ENCODE assay signal across 7 cellular contexts in genomic region chr10:43292745-43293676, GRCh38. TPM values are rescaled to one million over a fixed set of nuclear protein-coding genes. Genes with fewer than 3 reads are reported as not detected.
DNase-seq lines count a peak whose midpoint lies in the region; ATAC-seq and TF ChIP-seq lines count a peak whose summit lies in the region.

No MANE protein-coding gene starts in this region.

- H3K36me3 ChIP-seq in OCI-LY1 (ENCODE audit: insufficient read depth, low read length) (no peaks in the 10 kb centered on the region), gastroesophageal sphincter (no peaks in the 10 kb centered on the region)

- no peak overlapping the region for H3K4me3 Mint-ChIP-seq in activated naive CD4-positive, alpha-beta T cell treated with anti-CD3 and anti-CD28 coated beads for 36 hours
- H3K4me3 Mint-ChIP-seq in osteocyte (ENCODE audit: unreplicated experiment), result no peak overlapping the region

- intact Hi-C loops in activated naive CD4-positive, alpha-beta T cell treated with anti-CD3 and anti-CD28 coated beads for 36 hours (cut with micrococcal nuclease), result loop anchor here (1.0 to 10.0 kb wide), 4 partner anchors 55 to 352 kb away; partner anchors contain the start of genes CSGALNACT2 and ZNF32

- peaks cover 28% of the 10 kb centered on the region for H3K4me1 Mint-ChIP-seq in activated naive CD4-positive, alpha-beta T cell treated with anti-CD3 and anti-CD28 coated beads for 36 hours (ENCODE audit: low read depth)
- H3K4me1 Mint-ChIP-seq in osteocyte (ENCODE audit: unreplicated experiment), result no peaks in the 10 kb centered on the region

- no peak for TF ChIP-seq POLR2A in gastroesophageal sphincter (IDR thresholded peaks at IDR 0.05)

- H3F3A ChIP-seq in OCI-LY1 (ENCODE audit: insufficient read depth, low read length), result no peaks in the 10 kb centered on the region

- DNase-seq in GM04504 (ENCODE audit: low read depth) (peak; percentile 8), osteocyte (ENCODE audit: extremely low spot score, unreplicated experiment) (no peak)
- peak; percentile 65 for DNase-seq in activated naive CD4-positive, alpha-beta T cell treated with anti-CD3 and anti-CD28 coated beads for 36 hours

- H3K4me2 ChIP-seq in OCI-LY1 (ENCODE audit: low read length), result no peak overlapping the region

- ATAC-seq in HG03108 (IDR thresholded peaks at IDR 0.05; ENCODE audit: unreplicated experiment), result peak; percentile 68
- ATAC-seq in gastroesophageal sphincter, result peak; percentile 60
- ATAC-seq in GM18517 (IDR thresholded peaks at IDR 0.05; ENCODE audit: unreplicated experiment), result no peak

- H3K27me3 ChIP-seq in OCI-LY1 (ENCODE audit: insufficient read depth, low read length) (no peaks in the 10 kb centered on the region), gastroesophageal sphincter (peaks cover 59% of the 10 kb centered on the region)

- peaks cover 2% of the 10 kb centered on the region for H3K27me3 Mint-ChIP-seq in activated naive CD4-positive, alpha-beta T cell treated with anti-CD3 and anti-CD28 coated beads for 36 hours (ENCODE audit: low read depth)
- peaks cover 36% of the 10 kb centered on the region for H3K27me3 Mint-ChIP-seq in osteocyte (ENCODE audit: unreplicated experiment)

- H3K36me3 Mint-ChIP-seq in activated naive CD4-positive, alpha-beta T cell treated with anti-CD3 and anti-CD28 coated beads for 36 hours (ENCODE audit: low read depth), result no peaks in the 10 kb centered on the region
- no peaks in the 10 kb centered on the region for H3K36me3 Mint-ChIP-seq in osteocyte (ENCODE audit: unreplicated experiment)

- H3K4me1 ChIP-seq in OCI-LY1 (ENCODE audit: insufficient read depth, low read length, severe bottlenecking) (no peaks in the 10 kb centered on the region), gastroesophageal sphincter (peaks cover 0 to 8% (median 3%) of the 10 kb centered on the region in 3 donors)

- H3K27ac Mint-ChIP-seq in activated naive CD4-positive, alpha-beta T cell treated with anti-CD3 and anti-CD28 coated beads for 36 hours, result no peak overlapping the region
- no peak overlapping the region for H3K27ac Mint-ChIP-seq in osteocyte (ENCODE audit: unreplicated experiment)

- H3K9me3 ChIP-seq in OCI-LY1 (ENCODE audit: low read length) (no peaks in the 10 kb centered on the region), gastroesophageal sphincter (no peaks in the 10 kb centered on the region)

- H3K4me3 ChIP-seq in OCI-LY1 (ENCODE audit: low read depth, low read length, poor library complexity, severe bottlenecking) (no peak overlapping the region), gastroesophageal sphincter (no peak overlapping the region)

- peak; percentile 67 for TF ChIP-seq CTCF in OCI-LY1 (IDR thresholded peaks at IDR 0.05; ENCODE audit: low read length)
- TF ChIP-seq CTCF in gastroesophageal sphincter (IDR thresholded peaks at IDR 0.05), result peak in 3 of 4 experiments; percentile 65 to 81 (median 74)
- TF ChIP-seq CTCF in osteocyte (IDR thresholded peaks at IDR 0.05), result peak; percentile 78

- 20 to 21% methylated on average over 10 to 11 of the region's 16 CpGs for WGBS in gastroesophageal sphincter (ENCODE audit: low coverage in 1 of 2), 2 donors

- H4K20me1 ChIP-seq in OCI-LY1 (ENCODE audit: insufficient read depth, low read length), result no peaks in the 10 kb centered on the region

- H3K27ac ChIP-seq in OCI-LY1 (ENCODE audit: low read depth, low read length, poor library complexity, severe bottlenecking) (no peak overlapping the region), gastroesophageal sphincter (no peak overlapping the region)

- H3K79me2 ChIP-seq in OCI-LY1 (ENCODE audit: insufficient read depth, low read length), result no peaks in the 10 kb centered on the region

- TF ChIP-seq EP300 in gastroesophageal sphincter (IDR thresholded peaks at IDR 0.05), result no peak

- no peak overlapping the region for H2AFZ ChIP-seq in OCI-LY1 (ENCODE audit: low read length)

- no peaks in the 10 kb centered on the region for H3K9me2 ChIP-seq in OCI-LY1 (ENCODE audit: low read depth, low read length)

- no peaks in the 10 kb centered on the region for H3K9me3 Mint-ChIP-seq in activated naive CD4-positive, alpha-beta T cell treated with anti-CD3 and anti-CD28 coated beads for 36 hours
- no peaks in the 10 kb centered on the region for H3K9me3 Mint-ChIP-seq in osteocyte (ENCODE audit: unreplicated experiment)

- CTCF ChIA-PET in activated naive CD4-positive, alpha-beta T cell treated with anti-CD3 and anti-CD28 coated beads for 36 hours (lab: Charles Lee), result interaction anchor here (0.7 to 5.7 kb wide), 23 partner anchors 10 to 168 kb away, joined by 3 to 80 read pairs (median 4); partner anchors contain the start of gene FXYD4

- no peak overlapping the region for H3K9ac ChIP-seq in OCI-LY1 (ENCODE audit: low read length)

RNA-seq across cellular contexts. Expression of gene RASGEF1A, which starts 26.1 kb away (rescaled TPM):
- total RNA-seq in activated naive CD4-positive, alpha-beta T cell treated with anti-CD3 and anti-CD28 coated beads for 36 hours, result not detected
- 1 to 10 TPM in 3 of 4 donors, under 1 TPM in 1; 0.81 to 3.6 (median 1.5) TPM for total RNA-seq in gastroesophageal sphincter
- not detected in 2 replicates for total RNA-seq in osteocyte
